ENCODE assay signal across 1 cellular context in the genomic region with DNA sequence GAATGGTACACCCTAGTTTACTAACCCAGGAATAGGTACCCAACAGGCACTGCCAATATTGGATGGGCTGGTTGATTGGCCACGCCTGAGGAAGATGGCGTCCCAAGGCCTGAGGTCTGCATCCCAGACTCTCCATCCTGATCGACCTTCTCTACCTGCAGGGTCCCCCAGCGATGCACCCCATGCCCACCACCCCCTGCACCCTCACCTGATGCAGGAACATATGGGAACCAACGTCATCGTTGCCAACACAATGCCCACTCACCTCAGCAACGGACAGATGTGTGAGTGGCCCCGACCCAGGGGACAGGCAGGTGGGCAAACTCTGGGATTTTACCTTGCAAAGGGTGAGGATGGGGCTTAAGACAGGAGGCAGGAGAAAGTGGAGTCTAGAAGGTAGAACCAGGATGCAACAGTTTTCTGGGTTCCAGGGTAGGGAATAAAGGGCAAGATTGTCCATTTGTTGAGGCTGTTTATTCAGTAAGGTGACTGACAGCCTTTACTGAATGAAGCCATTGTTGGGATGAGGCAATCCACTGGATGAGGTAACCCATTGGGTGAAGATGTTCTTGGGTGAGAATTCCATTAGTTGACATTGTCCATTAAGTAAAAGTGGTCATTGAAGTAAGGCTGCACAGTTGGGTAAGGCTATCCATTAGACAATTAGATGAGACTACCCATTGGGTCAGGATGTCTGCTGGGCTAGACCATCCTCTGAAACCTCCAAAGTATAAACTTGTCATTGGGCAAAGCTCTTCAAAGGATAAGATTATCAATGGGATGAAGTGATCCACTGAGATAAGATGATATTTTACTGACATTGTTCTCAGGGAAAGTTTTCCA.
TF ChIP-seq lines count a peak whose summit lies in the region.

No MANE protein-coding gene starts in this region.

TF ChIP-seq in K562, 482 proteins besides CTCF, POLR2A, EP300 and RAD21:
- TF ChIP-seq PML (IDR thresholded peaks at IDR 0.05; ENCODE audit: low read length), result no peak
- TF ChIP-seq KDM5B (IDR thresholded peaks at IDR 0.05; ENCODE audit: insufficient replicate concordance, low read depth, low read length), result no peak
- TF ChIP-seq NFIC (IDR thresholded peaks at IDR 0.05), result no peak
- no peak for TF ChIP-seq LEF1 (IDR thresholded peaks at IDR 0.05)
- no peak for TF ChIP-seq GTF3C2 (IDR thresholded peaks at IDR 0.05; ENCODE audit: borderline replicate concordance, extremely low read depth, insufficient read length)
- TF ChIP-seq SUPT5H (IDR thresholded peaks at IDR 0.05), result no peak
- TF ChIP-seq NFYB (IDR thresholded peaks at IDR 0.05; ENCODE audit: extremely low read depth, insufficient read length), result no peak
- no peak for TF ChIP-seq MECOM (CRISPR knock-in tag; IDR thresholded peaks at IDR 0.05)
- no peak for TF ChIP-seq BRD9 (IDR thresholded peaks at IDR 0.05; ENCODE audit: low read depth, partially characterized antibody)
- TF ChIP-seq PKNOX1 (IDR thresholded peaks at IDR 0.05), result peak; percentile 44
- TF ChIP-seq ELF1 (tag; IDR thresholded peaks at IDR 0.05), result no peak
- TF ChIP-seq NCOA2 (IDR thresholded peaks at IDR 0.05; ENCODE audit: partially characterized antibody in 2 of 2), result no peak
- TF ChIP-seq, protein P1, sequence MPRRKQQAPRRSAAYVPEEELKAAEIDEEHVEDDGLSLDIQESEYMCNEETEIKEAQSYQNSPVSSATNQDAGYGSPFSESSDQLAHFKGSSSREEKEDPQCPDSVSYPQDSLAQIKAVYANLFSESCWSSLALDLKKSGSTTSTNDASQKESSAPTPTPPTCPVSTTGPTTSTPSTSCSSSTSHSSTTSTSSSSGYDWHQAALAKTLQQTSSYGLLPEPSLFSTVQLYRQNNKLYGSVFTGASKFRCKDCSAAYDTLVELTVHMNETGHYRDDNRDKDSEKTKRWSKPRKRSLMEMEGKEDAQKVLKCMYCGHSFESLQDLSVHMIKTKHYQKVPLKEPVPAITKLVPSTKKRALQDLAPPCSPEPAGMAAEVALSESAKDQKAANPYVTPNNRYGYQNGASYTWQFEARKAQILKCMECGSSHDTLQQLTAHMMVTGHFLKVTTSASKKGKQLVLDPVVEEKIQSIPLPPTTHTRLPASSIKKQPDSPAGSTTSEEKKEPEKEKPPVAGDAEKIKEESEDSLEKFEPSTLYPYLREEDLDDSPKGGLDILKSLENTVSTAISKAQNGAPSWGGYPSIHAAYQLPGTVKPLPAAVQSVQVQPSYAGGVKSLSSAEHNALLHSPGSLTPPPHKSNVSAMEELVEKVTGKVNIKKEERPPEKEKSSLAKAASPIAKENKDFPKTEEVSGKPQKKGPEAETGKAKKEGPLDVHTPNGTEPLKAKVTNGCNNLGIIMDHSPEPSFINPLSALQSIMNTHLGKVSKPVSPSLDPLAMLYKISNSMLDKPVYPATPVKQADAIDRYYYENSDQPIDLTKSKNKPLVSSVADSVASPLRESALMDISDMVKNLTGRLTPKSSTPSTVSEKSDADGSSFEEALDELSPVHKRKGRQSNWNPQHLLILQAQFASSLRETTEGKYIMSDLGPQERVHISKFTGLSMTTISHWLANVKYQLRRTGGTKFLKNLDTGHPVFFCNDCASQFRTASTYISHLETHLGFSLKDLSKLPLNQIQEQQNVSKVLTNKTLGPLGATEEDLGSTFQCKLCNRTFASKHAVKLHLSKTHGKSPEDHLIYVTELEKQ (CRISPR knock-in tag; IDR thresholded peaks at IDR 0.05), result no peak
- TF ChIP-seq CEBPB (tag; IDR thresholded peaks at IDR 0.05), result peak; percentile 27; the same call in 1 of the 2 replicates
- TF ChIP-seq CEBPG (CRISPR knock-in tag; IDR thresholded peaks at IDR 0.05), result no peak
- peak in 1 of 2 experiments; percentile 67; a peak in 2 of 4 replicates for TF ChIP-seq CEBPG (tag; conservative IDR thresholded peaks at IDR 0.05 in 1 of 2, IDR thresholded peaks at IDR 0.05 in 1 of 2)
- TF ChIP-seq, protein P2, sequence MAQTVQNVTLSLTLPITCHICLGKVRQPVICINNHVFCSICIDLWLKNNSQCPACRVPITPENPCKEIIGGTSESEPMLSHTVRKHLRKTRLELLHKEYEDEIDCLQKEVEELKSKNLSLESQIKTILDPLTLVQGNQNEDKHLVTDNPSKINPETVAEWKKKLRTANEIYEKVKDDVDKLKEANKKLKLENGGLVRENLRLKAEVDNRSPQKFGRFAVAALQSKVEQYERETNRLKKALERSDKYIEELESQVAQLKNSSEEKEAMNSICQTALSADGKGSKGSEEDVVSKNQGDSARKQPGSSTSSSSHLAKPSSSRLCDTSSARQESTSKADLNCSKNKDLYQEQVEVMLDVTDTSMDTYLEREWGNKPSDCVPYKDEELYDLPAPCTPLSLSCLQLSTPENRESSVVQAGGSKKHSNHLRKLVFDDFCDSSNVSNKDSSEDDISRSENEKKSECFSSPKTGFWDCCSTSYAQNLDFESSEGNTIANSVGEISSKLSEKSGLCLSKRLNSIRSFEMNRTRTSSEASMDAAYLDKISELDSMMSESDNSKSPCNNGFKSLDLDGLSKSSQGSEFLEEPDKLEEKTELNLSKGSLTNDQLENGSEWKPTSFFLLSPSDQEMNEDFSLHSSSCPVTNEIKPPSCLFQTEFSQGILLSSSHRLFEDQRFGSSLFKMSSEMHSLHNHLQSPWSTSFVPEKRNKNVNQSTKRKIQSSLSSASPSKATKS (CRISPR knock-in tag; IDR thresholded peaks at IDR 0.05), result no peak
